In genomic region chr7:140640060-140640611, GRCh38 we compare ENCODE assay signal across 7 cellular contexts.
DNase-seq lines count a peak whose midpoint lies in the region; ATAC-seq lines count a peak whose summit lies in the region.

No MANE protein-coding gene starts in this region.

- no peaks in the 10 kb centered on the region for H3K9me3 ChIP-seq in stomach smooth muscle (ENCODE audit: control insufficient read depth in 2 of 2, low read length in 2 of 2)

- H3K9ac ChIP-seq in stomach smooth muscle (ENCODE audit: low read length in 2 of 2): peak overlapping the region; percentile 36 to 63

- no peak for ATAC-seq in HG03135 (IDR thresholded peaks at IDR 0.05; ENCODE audit: unreplicated experiment)

- H3K4me1 ChIP-seq in stomach smooth muscle (ENCODE audit: control insufficient read depth, insufficient read depth, low read length): peaks cover 41% of the 10 kb centered on the region

- H3K36me3 ChIP-seq in stomach smooth muscle (ENCODE audit: control insufficient read depth in 2 of 2, insufficient read depth in 2 of 2, low read length in 2 of 2): no peaks in the 10 kb centered on the region

- H3K4me3 ChIP-seq in stomach smooth muscle (ENCODE audit: low read length in 2 of 2): peak overlapping the region; percentile 79 to 81

- no peaks in the 10 kb centered on the region for H3K27me3 ChIP-seq in stomach smooth muscle (ENCODE audit: control insufficient read depth in 1 of 2, insufficient read depth in 2 of 2, low read length in 2 of 2)

- DNase-seq in ELR (ENCODE audit: low read depth) (peak; percentile 69), NCI-H1092 treated with DMSO at 0.1 percent for 48 hours (lab: John Stamatoyannopoulos, UW) (peak; percentile 36), cerebellar cortex (ENCODE audit: low spot score) (peak; percentile 22), left kidney (ENCODE audit: low read depth, low spot score) (peak; percentile 86), SIG-M5 treated with dmso at 0.1 percent for 504 hours (lab: John Stamatoyannopoulos, UW; ENCODE audit: unreplicated experiment) (no peak)

- H3K27ac ChIP-seq in stomach smooth muscle (ENCODE audit: low read length): peak overlapping the region; percentile 58
